ENCODE assay signal across 8 cellular contexts in the genomic region with DNA sequence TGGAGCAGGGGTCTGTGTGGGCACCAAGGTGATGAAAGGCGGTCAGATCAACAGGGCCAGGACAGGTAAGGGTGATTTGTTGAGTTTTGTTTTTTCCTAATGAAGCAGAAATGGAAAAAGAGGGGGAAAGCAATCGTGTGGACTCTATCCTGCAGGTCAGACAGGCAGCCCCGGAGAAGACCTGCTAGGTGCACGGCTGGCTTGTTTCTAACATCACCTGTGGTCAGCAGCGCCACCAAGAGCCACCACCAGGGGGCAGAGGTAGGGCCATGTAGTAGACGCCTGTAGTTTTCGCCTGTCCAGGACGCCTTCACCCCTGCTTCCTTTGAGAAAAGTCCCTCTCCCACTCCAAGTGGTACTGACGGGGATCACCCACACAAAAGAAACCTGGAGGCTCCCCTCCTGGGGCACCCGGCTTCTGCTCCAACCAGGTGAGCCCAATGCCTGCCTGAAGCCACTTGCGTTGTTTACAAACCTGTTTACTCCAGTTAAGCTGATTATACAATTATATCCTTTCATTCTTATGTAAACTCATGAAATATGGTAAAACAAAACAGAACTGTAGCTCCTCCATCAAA. TPM values are rescaled to one million over a fixed set of nuclear protein-coding genes. Genes with fewer than 3 reads are reported as not detected.
DNase-seq lines count a peak whose midpoint lies in the region; ATAC-seq and TF ChIP-seq lines count a peak whose summit lies in the region.

No MANE protein-coding gene starts in this region.

- H3K79me2 ChIP-seq in OCI-LY1 (ENCODE audit: insufficient read depth, low read length) = peaks cover 19% of the 10 kb centered on the region

- no peaks in the 10 kb centered on the region for H3K36me3 Mint-ChIP-seq in naive B cell

- H3K4me3 ChIP-seq in OCI-LY1 (ENCODE audit: low read depth, low read length, poor library complexity, severe bottlenecking) (no peak overlapping the region), epithelial cell of proximal tubule (ENCODE audit: low read depth, low read length) (no peak overlapping the region)

- peaks cover 48% of the 10 kb centered on the region for H3K4me1 ChIP-seq in OCI-LY1 (ENCODE audit: insufficient read depth, low read length, severe bottlenecking)

- H3K9me2 ChIP-seq in OCI-LY1 (ENCODE audit: low read depth, low read length) = no peaks in the 10 kb centered on the region

- peaks cover 27% of the 10 kb centered on the region; the same call in 1 of the 2 replicates for H3K36me3 ChIP-seq in OCI-LY1 (ENCODE audit: insufficient read depth, low read length)

- H3K9me3 Mint-ChIP-seq in naive B cell = peaks cover 0 to 4% (median 0%) of the 10 kb centered on the region in 7 donors

- peaks cover 0 to 11% (median 5%) of the 10 kb centered on the region in 3 donors for H3K27me3 Mint-ChIP-seq in naive B cell

- H3K4me3 Mint-ChIP-seq in naive B cell = peak overlapping the region in 6 of 8 donors; percentile 1 to 65 (median 32)

- no peaks in the 10 kb centered on the region for H3F3A ChIP-seq in OCI-LY1 (ENCODE audit: insufficient read depth, low read length)

- H3K27ac Mint-ChIP-seq in naive B cell = peak overlapping the region in 3 of 6 donors; percentile 42 to 90 (median 84)

- peaks cover 24 to 47% (median 45%) of the 10 kb centered on the region in 3 donors for H3K4me1 Mint-ChIP-seq in naive B cell

- 0 out of 2 replicates have a peak overlapping the region, but pooled peaks have one; percentile 20 for H2AFZ ChIP-seq in OCI-LY1 (ENCODE audit: low read length)

- peak; percentile 90 for TF ChIP-seq CTCF in OCI-LY1 (IDR thresholded peaks at IDR 0.05; ENCODE audit: low read length)
- TF ChIP-seq CTCF in epithelial cell of proximal tubule (conservative IDR thresholded peaks at IDR 0.05; ENCODE audit: low read depth, low read length) = peak; percentile 97

- H3K4me2 ChIP-seq in OCI-LY1 (ENCODE audit: low read length) = peak overlapping the region; percentile 24; the same call in 1 of the 2 replicates

- H3K27me3 ChIP-seq in OCI-LY1 (ENCODE audit: insufficient read depth, low read length) = no peaks in the 10 kb centered on the region; the same call in 1 of the 2 replicates

- ATAC-seq in naive B cell (ENCODE audit: low read depth in 2 of 2) (peak; percentile 16 to 31), GM21786 (IDR thresholded peaks at IDR 0.05; ENCODE audit: unreplicated experiment) (no peak)

- no peak overlapping the region for H3K9ac ChIP-seq in OCI-LY1 (ENCODE audit: low read length)

- DNase-seq in DMS53 treated with DMSO at 0.1 percent for 48 hours (lab: John Stamatoyannopoulos, UW; ENCODE audit: unreplicated experiment) (peak; percentile 77), HT1080 (ENCODE audit: low read depth) (peak; percentile 62), activated T-cell treated with anti-CD3 and anti-CD28 coated beads for 4 hours (peak; percentile 78), epithelial cell of proximal tubule (ENCODE audit: low read depth) (no peak), naive B cell (peak; percentile 75)
- peak; percentile 64 for DNase-seq in stimulated activated CD8-positive, alpha-beta memory T cell treated with anti-CD3 and anti-CD28 coated beads, Interleukin-7, amount 100 ng/mL, for 4 hours (ENCODE audit: low read depth in 2 of 2)

- H3K27ac ChIP-seq in OCI-LY1 (ENCODE audit: low read depth, low read length, poor library complexity, severe bottlenecking) = no peak overlapping the region

- no peaks in the 10 kb centered on the region for H3K9me3 ChIP-seq in OCI-LY1 (ENCODE audit: low read length)

- H4K20me1 ChIP-seq in OCI-LY1 (ENCODE audit: insufficient read depth, low read length) = no peaks in the 10 kb centered on the region

RNA-seq across cellular contexts. Expression of gene SEC14L1, which starts 54.2 kb away (rescaled TPM):
- 27.6 and 30.6 TPM in 2 replicates for total RNA-seq in HT1080 (2014; rRNA removed; shearing (Covaris generic))
- 34.7 and 34.8 TPM in 2 replicates for polyA plus RNA-seq in HT1080 (2015; cell fraction: cytosol; rRNA removed)
- 24.7 and 29.0 TPM in 2 replicates for polyA plus RNA-seq in HT1080 (2015; cell fraction: nucleus; rRNA removed)
- 44.3 and 74.4 TPM in 2 replicates for total RNA-seq in epithelial cell of proximal tubule
- polyA plus RNA-seq in naive B cell (ENCODE audit: low read depth in 6 of 6) = 10 to 100 TPM; 14.4 to 21.6 (median 17.4) TPM
